12 cellular contexts compared by ENCODE assay signal in the genomic region with DNA sequence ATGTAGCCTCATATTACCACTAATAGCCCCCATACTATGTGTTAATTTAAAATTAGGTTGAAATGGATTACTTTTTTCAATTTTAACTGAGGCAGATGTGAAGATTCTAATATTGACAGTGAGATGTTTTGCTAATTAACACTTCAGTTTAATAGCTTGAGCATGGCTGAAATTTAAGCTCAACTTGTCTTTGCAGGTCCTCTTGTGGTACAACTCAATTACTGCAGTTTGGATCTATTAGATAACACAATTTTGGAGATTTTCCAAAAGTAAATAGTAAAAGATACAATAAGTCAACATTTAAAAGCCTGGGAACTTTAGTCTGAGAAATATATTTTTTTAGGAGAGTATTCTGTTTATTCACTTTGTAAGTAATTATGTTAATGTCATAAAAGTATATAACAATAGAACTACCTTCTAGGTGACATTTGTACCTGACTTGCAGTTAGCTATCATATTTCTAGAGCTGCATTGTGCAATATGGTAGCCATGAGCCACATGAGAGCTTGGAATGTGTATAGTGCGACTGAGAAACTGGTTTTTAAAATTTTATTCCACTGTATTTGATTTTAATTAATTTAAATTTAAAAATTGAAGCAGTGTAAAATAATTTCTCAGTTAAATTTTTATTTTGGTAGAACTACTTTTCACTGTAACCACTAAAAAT.
A peak's percentile ranks its signal among the peaks of the same experiment; 100 is the strongest.
DNase-seq lines count a peak whose midpoint lies in the region; ATAC-seq, FAIRE-seq and TF ChIP-seq lines count a peak whose summit lies in the region.
"Had no signal": no experiment of that assay in that cellular context is flagged by ENCODE, and none has a peak within 500 bp of the region (broad histone marks: within the 10 kb centered on the region; RNA-seq: fewer than 3 reads in every experiment).

No MANE protein-coding gene starts in this region.

- ATAC-seq in RWPE2 (ENCODE audit: low read depth) (no peak), esophagus mucosa (no peak), T-cell (replicated peaks in 1 of 4) (no peak)
- no peak for ATAC-seq in activated T-cell treated with anti-CD3 and anti-CD28 coated beads, Interleukin-2, amount 50 U/mL, for 4 hours
- ATAC-seq: left cardiac atrium, upper lobe of right lung had no signal

- H3K4me1 Mint-ChIP-seq in Calu3 (ENCODE audit: low read depth, unreplicated experiment) (no peaks in the 10 kb centered on the region), T-cell (no peaks in the 10 kb centered on the region)
- no peaks in the 10 kb centered on the region for H3K4me1 Mint-ChIP-seq in activated T-cell treated with anti-CD3 and anti-CD28 coated beads, Interleukin-2, amount 50 U/mL, for 4 hours (ENCODE audit: low read depth)
- H3K4me1 Mint-ChIP-seq: activated CD4-positive, alpha-beta T cell treated with anti-CD3 and anti-CD28 coated beads, Interleukin-2, amount 10 ng/mL, durations not matched to agents 7 days and 5 days had no signal

- CTCF ChIA-PET in Calu3 (lab: Charles Lee), result no interaction called here
- CTCF ChIA-PET in HEK293 (lab: Yijun Ruan, JAX), result interaction anchor here (1.1 kb wide), 1 partner anchor 40 kb away, joined by 4 read pairs; no protein-coding TSS in a partner anchor
- CTCF ChIA-PET in T-cell (lab: Charles Lee), result no interaction called here

- no peaks in the 10 kb centered on the region for H3K4me1 ChIP-seq in HEK293 (ENCODE audit: control insufficient read depth, insufficient read depth, low read length)
- no peaks in the 10 kb centered on the region for H3K4me1 ChIP-seq in RWPE2 (ENCODE audit: insufficient read depth, poor library complexity, severe bottlenecking)
- H3K4me1 ChIP-seq in keratinocyte (ENCODE audit: control insufficient read depth, extremely low read depth, insufficient read depth, low read length), result no peaks in the 10 kb centered on the region
- H3K4me1 ChIP-seq: upper lobe of right lung had no signal

- H3K4me3 ChIP-seq in HEK293 (ENCODE audit: low read depth, low read length) (no peak overlapping the region), RWPE2 (ENCODE audit: severe bottlenecking) (no peak overlapping the region), keratinocyte (ENCODE audit: control insufficient read depth in 2 of 3, extremely low read depth in 1 of 3, insufficient read depth in 2 of 3, low read depth in 1 of 3, low read length in 3 of 3) (no peak overlapping the region)
- H3K4me3 ChIP-seq: upper lobe of right lung had no signal

- H3K79me2 ChIP-seq in keratinocyte (ENCODE audit: control insufficient read depth, insufficient read depth, low read length), result no peaks in the 10 kb centered on the region

- dilution Hi-C loops in keratinocyte (cut with MboI; ENCODE audit: extremely low pct_ligation_motif_present, low sequenced_read_pairs), result no loop called here

- no peak for DNase-seq in Calu3
- DNase-seq in RWPE2 (ENCODE audit: low spot score), result no peak
- DNase-seq in keratinocyte (ENCODE audit: low read depth, low spot score), result no peak
- DNase-seq in T-helper 9 cell, result no peak
- DNase-seq in activated T-cell treated with anti-CD3 and anti-CD28 coated beads, Interleukin-2, amount 50 U/mL, for 4 hours, result no peak
- no peak for DNase-seq in T-cell
- DNase-seq: activated CD4-positive, alpha-beta T cell treated with anti-CD3 and anti-CD28 coated beads, Interleukin-2, amount 10 ng/mL, durations not matched to agents 7 days and 5 days; left cardiac atrium; NCI-H2107; upper lobe of right lung had no signal

- FAIRE-seq in keratinocyte (lab: Jason Lieb, UNC), result no peak

- H3K9me3 ChIP-seq in HEK293 (ENCODE audit: control insufficient read depth, insufficient read depth, low read depth, low read length) (no peaks in the 10 kb centered on the region), RWPE2 (ENCODE audit: severe bottlenecking) (no peaks in the 10 kb centered on the region), keratinocyte (ENCODE audit: control insufficient read depth, low read depth, low read length) (no peaks in the 10 kb centered on the region)
- H3K9me3 ChIP-seq: upper lobe of right lung had no signal

- H3K4me2 ChIP-seq in keratinocyte (ENCODE audit: control insufficient read depth, extremely low read depth, insufficient read depth, low read depth, low read length), result no peak overlapping the region

- intact Hi-C loops in Calu3 (cut with micrococcal nuclease; ENCODE audit: unreplicated experiment), result no loop called here

- no peaks in the 10 kb centered on the region for H3K36me3 ChIP-seq in HEK293 (ENCODE audit: control insufficient read depth in 2 of 2, insufficient read depth in 1 of 2, low read length in 2 of 2)
- no peaks in the 10 kb centered on the region for H3K36me3 ChIP-seq in RWPE2 (ENCODE audit: low read depth)
- H3K36me3 ChIP-seq in keratinocyte (ENCODE audit: control insufficient read depth in 2 of 2, extremely low read depth in 1 of 2, insufficient read depth in 2 of 2, low read length in 2 of 2), result no peaks in the 10 kb centered on the region
- H3K36me3 ChIP-seq: upper lobe of right lung had no signal

- TF ChIP-seq CTCF in Calu3 (IDR thresholded peaks at IDR 0.05; ENCODE audit: unreplicated experiment), result peak; percentile 20
- no peak for TF ChIP-seq CTCF in HEK293 (tag by site-specific recombination; IDR thresholded peaks at IDR 0.05)
- TF ChIP-seq CTCF in RWPE2 (IDR thresholded peaks at IDR 0.05; ENCODE audit: poor library complexity, severe bottlenecking), result peak; percentile 32
- TF ChIP-seq CTCF in keratinocyte (optimal IDR thresholded peaks at IDR 0.05 in 1 of 3, IDR thresholded peaks at IDR 0.05 in 1 of 3, conservative IDR thresholded peaks at IDR 0.05 in 1 of 3; ENCODE audit: extremely low read depth in 1 of 3, insufficient read depth in 2 of 3, low read length in 3 of 3), result peak in 2 of 3 experiments; percentile 17 to 31

- no peak overlapping the region for H3K27ac ChIP-seq in HEK293 (ENCODE audit: extremely low read depth, low read depth, low read length)
- no peak overlapping the region for H3K27ac ChIP-seq in RWPE2 (ENCODE audit: poor library complexity, severe bottlenecking)
- no peak overlapping the region for H3K27ac ChIP-seq in keratinocyte (ENCODE audit: control insufficient read depth, insufficient read depth, low read length)
- H3K27ac ChIP-seq: upper lobe of right lung had no signal

- H3K9me3 Mint-ChIP-seq in Calu3 (ENCODE audit: low read depth, unreplicated experiment), result no peaks in the 10 kb centered on the region
- no peaks in the 10 kb centered on the region for H3K9me3 Mint-ChIP-seq in activated T-cell treated with anti-CD3 and anti-CD28 coated beads, Interleukin-2, amount 50 U/mL, for 4 hours
- no peaks in the 10 kb centered on the region for H3K9me3 Mint-ChIP-seq in T-cell
- H3K9me3 Mint-ChIP-seq: activated CD4-positive, alpha-beta T cell treated with anti-CD3 and anti-CD28 coated beads, Interleukin-2, amount 10 ng/mL, durations not matched to agents 7 days and 5 days had no signal

- H3K4me3 Mint-ChIP-seq in Calu3 (ENCODE audit: low read depth, unreplicated experiment), result no peak overlapping the region
- no peak overlapping the region for H3K4me3 Mint-ChIP-seq in activated T-cell treated with anti-CD3 and anti-CD28 coated beads, Interleukin-2, amount 50 U/mL, for 4 hours
- no peak overlapping the region for H3K4me3 Mint-ChIP-seq in T-cell
- H3K4me3 Mint-ChIP-seq: activated CD4-positive, alpha-beta T cell treated with anti-CD3 and anti-CD28 coated beads, Interleukin-2, amount 10 ng/mL, durations not matched to agents 7 days and 5 days had no signal

- H3K27ac Mint-ChIP-seq in Calu3 (ENCODE audit: unreplicated experiment) (no peak overlapping the region), T-cell (no peak overlapping the region)
- H3K27ac Mint-ChIP-seq: activated CD4-positive, alpha-beta T cell treated with anti-CD3 and anti-CD28 coated beads, Interleukin-2, amount 10 ng/mL, durations not matched to agents 7 days and 5 days had no signal

- POLR2A ChIA-PET in HEK293 (lab: Yijun Ruan, JAX) (no interaction called here), T-cell (lab: Charles Lee) (no interaction called here)

- no peak overlapping the region for H2AFZ ChIP-seq in keratinocyte (ENCODE audit: control insufficient read depth, low read length)

- H3K9ac ChIP-seq in keratinocyte (ENCODE audit: control insufficient read depth, extremely low read depth, insufficient read depth, low read length), result no peak overlapping the region

- H3K9me1 ChIP-seq in keratinocyte (ENCODE audit: control insufficient read depth, extremely low read depth, insufficient read depth, low read length), result no peaks in the 10 kb centered on the region

- H3K27me3 Mint-ChIP-seq in Calu3 (ENCODE audit: unreplicated experiment) (no peaks in the 10 kb centered on the region), T-cell (peaks cover 5 to 33% of the 10 kb centered on the region in 2 donors)
- H3K27me3 Mint-ChIP-seq in activated T-cell treated with anti-CD3 and anti-CD28 coated beads, Interleukin-2, amount 50 U/mL, for 4 hours (ENCODE audit: low read depth), result peaks cover 6% of the 10 kb centered on the region

- no peaks in the 10 kb centered on the region for H4K20me1 ChIP-seq in keratinocyte (ENCODE audit: control insufficient read depth, extremely low read depth, insufficient read depth, low read length)

- H3K36me3 Mint-ChIP-seq in Calu3 (ENCODE audit: insufficient read depth, unreplicated experiment) (no peaks in the 10 kb centered on the region), T-cell (no peaks in the 10 kb centered on the region)
- H3K36me3 Mint-ChIP-seq in activated T-cell treated with anti-CD3 and anti-CD28 coated beads, Interleukin-2, amount 50 U/mL, for 4 hours (ENCODE audit: insufficient read depth), result no peaks in the 10 kb centered on the region

- H3K27me3 ChIP-seq in RWPE2 (ENCODE audit: insufficient read depth, poor library complexity, severe bottlenecking), result no peaks in the 10 kb centered on the region
- no peaks in the 10 kb centered on the region for H3K27me3 ChIP-seq in keratinocyte (ENCODE audit: control insufficient read depth, extremely low read depth, insufficient read depth, low read length)
- H3K27me3 ChIP-seq: upper lobe of right lung had no signal

- BruUV-seq in Calu3 (replicated peaks; lab: Mats Ljungman, UMichigan), result no TSS peak

TF ChIP-seq in HEK293, 187 proteins besides CTCF, POLR2A, EP300 and RAD21:
- no peak for TF ChIP-seq ZNF311 (tag by site-specific recombination; IDR thresholded peaks at IDR 0.05; ENCODE audit: borderline replicate concordance)
- TF ChIP-seq ZNF654 (tag by site-specific recombination; IDR thresholded peaks at IDR 0.05; ENCODE audit: low read depth), result peak; percentile 39
- TF ChIP-seq ZBTB17 (tag by site-specific recombination; IDR thresholded peaks at IDR 0.05), result no peak
TF ChIP-seq in HEK293: peak in this region for 1.
